14 cellular contexts compared by ENCODE assay signal in genomic region chr11:122559734-122560382, GRCh38.
DNase-seq lines count a peak whose midpoint lies in the region; TF ChIP-seq lines count a peak whose summit lies in the region.
"Had no signal": no experiment of that assay in that cellular context is flagged by ENCODE, and none has a peak within 500 bp of the region (broad histone marks: within the 10 kb centered on the region; RNA-seq: fewer than 3 reads in every experiment).

No MANE protein-coding gene starts in this region.

- in situ Hi-C loops in GM13977 (cut with MboI; ENCODE audit: low pct_unique_long_range_greater_than_20kb, low sequenced_read_pairs, unreplicated experiment): no loop called here

- no peak for TF ChIP-seq CTCF in BE2C (IDR thresholded peaks at IDR 0.05; ENCODE audit: low read depth, low read length)
- TF ChIP-seq CTCF in HEK293 (tag by site-specific recombination; IDR thresholded peaks at IDR 0.05): peak; percentile 50
- no peak for TF ChIP-seq CTCF in GM13977 (IDR thresholded peaks at IDR 0.05; ENCODE audit: extremely low read depth, insufficient read depth, missing control alignments)

- H3K9me3 ChIP-seq in BE2C (no peaks in the 10 kb centered on the region), HEK293 (ENCODE audit: control insufficient read depth, insufficient read depth, low read depth, low read length) (no peaks in the 10 kb centered on the region)
- H3K9me3 ChIP-seq: ascending aorta, HAP-1 had no signal

- no peak overlapping the region for H3K4me3 ChIP-seq in BE2C (ENCODE audit: low read depth, low read length)
- H3K4me3 ChIP-seq in HEK293 (ENCODE audit: low read depth, low read length): no peak overlapping the region
- H3K4me3 ChIP-seq in iPS-11a (ENCODE audit: low read depth, low read length): peak overlapping the region; percentile 41
- H3K4me3 ChIP-seq: ascending aorta, HAP-1, skin epidermis had no signal

- POLR2A ChIA-PET in HEK293 (lab: Yijun Ruan, JAX): no interaction called here

- H3K4me1 ChIP-seq in BE2C (no peaks in the 10 kb centered on the region), HEK293 (ENCODE audit: control insufficient read depth, insufficient read depth, low read length) (no peaks in the 10 kb centered on the region)
- H3K4me1 ChIP-seq: ascending aorta, HAP-1 had no signal

- CTCF ChIA-PET in HEK293 (lab: Yijun Ruan, JAX): interaction anchor here (0.6 kb wide), 2 partner anchors 66 to 93 kb away, joined by 3 read pairs; no protein-coding TSS in a partner anchor

- H3K27me3 ChIP-seq in BE2C: no peaks in the 10 kb centered on the region
- H3K27me3 ChIP-seq: ascending aorta had no signal

- no peaks in the 10 kb centered on the region for H3K36me3 ChIP-seq in BE2C
- no peaks in the 10 kb centered on the region for H3K36me3 ChIP-seq in HEK293 (ENCODE audit: control insufficient read depth in 2 of 2, insufficient read depth in 1 of 2, low read length in 2 of 2)
- H3K36me3 ChIP-seq: ascending aorta, HAP-1 had no signal

- no peak overlapping the region for H3K27ac ChIP-seq in HEK293 (ENCODE audit: extremely low read depth, low read depth, low read length)
- H3K27ac ChIP-seq: ascending aorta, skin epidermis had no signal

- peak; percentile 23 for DNase-seq in BE2C
- DNase-seq in RPMI8226: peak; percentile 4
- no peak for DNase-seq in SKM-1 (lab: John Stamatoyannopoulos, UW; ENCODE audit: unreplicated experiment)
- DNase-seq in GM13977 (ENCODE audit: low spot score): no peak
- DNase-seq in SW480 (ENCODE audit: low spot score): no peak
- DNase-seq in AML-193 (lab: John Stamatoyannopoulos, UW): no peak
- DNase-seq: activated CD8-positive, alpha-beta memory T cell treated with anti-CD3 and anti-CD28 coated beads for 24 hours; KBM-7; NCI-H1694 treated with DMSO at 0.1 percent for 48 hours had no signal

TF ChIP-seq in HEK293, 187 proteins besides CTCF, POLR2A, EP300 and RAD21:
- TF ChIP-seq KLF7 (tag by site-specific recombination; IDR thresholded peaks at IDR 0.05; ENCODE audit: borderline replicate concordance) (no peak), ZFP37 (tag by site-specific recombination; IDR thresholded peaks at IDR 0.05) (no peak), ZBTB17 (tag by site-specific recombination; IDR thresholded peaks at IDR 0.05) (peak; percentile 67; the same call in 1 of the 2 replicates), ZSCAN5A (tag by site-specific recombination; IDR thresholded peaks at IDR 0.05) (no peak), OVOL3 (tag by site-specific recombination; IDR thresholded peaks at IDR 0.05) (no peak), ZNF416 (tag by site-specific recombination; IDR thresholded peaks at IDR 0.05) (no peak), ZNF791 (tag by site-specific recombination; IDR thresholded peaks at IDR 0.05) (no peak), KLF8 (tag by site-specific recombination; IDR thresholded peaks at IDR 0.05) (no peak), ZNF501 (tag by site-specific recombination; IDR thresholded peaks at IDR 0.05) (no peak), ELK4 (IDR thresholded peaks at IDR 0.05; ENCODE audit: borderline replicate concordance, low read depth, low read length) (no peak), TRIM28 (IDR thresholded peaks at IDR 0.05; ENCODE audit: borderline replicate concordance, low read length) (peak; percentile 48; the same call in 1 of the 2 replicates), ZNF16 (tag by site-specific recombination; IDR thresholded peaks at IDR 0.05; ENCODE audit: low read depth) (no peak), ZNF623 (tag by site-specific recombination; IDR thresholded peaks at IDR 0.05) (no peak), ZBTB44 (tag by site-specific recombination; IDR thresholded peaks at IDR 0.05) (no peak), GLI2 (tag by site-specific recombination; IDR thresholded peaks at IDR 0.05; ENCODE audit: borderline replicate concordance, low read depth) (no peak), ZNF747 (tag by site-specific recombination; IDR thresholded peaks at IDR 0.05) (no peak)

Comparison
In these comparisons a context has a peak if more than half of its experiments do, and no peak if none do; other contexts are left out.
1. DNase-seq: peak in BE2C (single experiment) and RPMI8226 (single experiment); none in SKM-1 (single experiment), GM13977 (single experiment), SW480 (single experiment) and AML-193 (0 of 2).